11 cellular contexts compared by ENCODE assay signal in genomic region chr2:232432598-232433184, GRCh38. TPM values are rescaled to one million over a fixed set of nuclear protein-coding genes. Genes with fewer than 3 reads are reported as not detected.
DNase-seq lines count a peak whose midpoint lies in the region; ATAC-seq, FAIRE-seq and TF ChIP-seq lines count a peak whose summit lies in the region.
"Had no signal": no experiment of that assay in that cellular context is flagged by ENCODE, and none has a peak within 500 bp of the region (broad histone marks: within the 10 kb centered on the region; RNA-seq: fewer than 3 reads in every experiment).

No MANE protein-coding gene starts in this region.

- no peaks in the 10 kb centered on the region for H3K79me2 ChIP-seq in Karpas-422 (ENCODE audit: low read length)
- H3K79me2 ChIP-seq in neural progenitor cell (ENCODE audit: low read depth): no peaks in the 10 kb centered on the region

- H3K27me3 ChIP-seq in Karpas-422 (ENCODE audit: low read length): no peaks in the 10 kb centered on the region
- H3K27me3 ChIP-seq in bronchial epithelial cell (ENCODE audit: control insufficient read depth, insufficient read depth, low read length): no peaks in the 10 kb centered on the region
- no peaks in the 10 kb centered on the region for H3K27me3 ChIP-seq in neural progenitor cell

- no peak overlapping the region for H3K4me3 Mint-ChIP-seq in neural progenitor cell
- H3K4me3 Mint-ChIP-seq: activated T-helper 1 cell treated with anti-CD3 and anti-CD28 coated beads, Interleukin-12 subunit alpha, Interleukin-12 subunit beta, Interleukin-2, Interleukin-4 antibody, amounts not matched to agents 30 ng/mL and 10 ng/mL and 1 ng/mL, durations not matched to agents 14 hours and 24 hours and 36 hours; nephron had no signal

- H2AFZ ChIP-seq in Karpas-422 (ENCODE audit: low read length) (no peak overlapping the region), neural progenitor cell (replicated peaks) (peak overlapping the region; percentile 45)

- DNase-seq in ELF-1 (ENCODE audit: low read depth, low spot score) (peak; percentile 87), Karpas-422 (peak; percentile 73), bronchial epithelial cell (ENCODE audit: low read depth) (no peak), neural progenitor cell (ENCODE audit: low spot score) (peak; percentile 45), LoVo (ENCODE audit: low spot score) (no peak), NOMO-1 (lab: John Stamatoyannopoulos, UW; ENCODE audit: unreplicated experiment in 2 of 2) (no peak)
- DNase-seq: NCI-H2081 had no signal

- no peaks in the 10 kb centered on the region for H3K9me2 ChIP-seq in Karpas-422 (replicated peaks; ENCODE audit: insufficient read depth, low read length)

- no peak overlapping the region for H3K4me2 ChIP-seq in Karpas-422 (ENCODE audit: low read depth, low read length, poor library complexity, severe bottlenecking)
- H3K4me2 ChIP-seq in neural progenitor cell: no peak overlapping the region

- no peak for ATAC-seq in GM19397 (IDR thresholded peaks at IDR 0.05; ENCODE audit: unreplicated experiment)

- H3K4me1 ChIP-seq in Karpas-422 (ENCODE audit: low read length) (peaks cover 11% of the 10 kb centered on the region), neural progenitor cell (no peaks in the 10 kb centered on the region)

- H3F3A ChIP-seq in neural progenitor cell (ENCODE audit: low read depth): no peaks in the 10 kb centered on the region

- no peak overlapping the region for H3K27ac Mint-ChIP-seq in neural progenitor cell
- H3K27ac Mint-ChIP-seq: activated T-helper 1 cell treated with anti-CD3 and anti-CD28 coated beads, Interleukin-12 subunit alpha, Interleukin-12 subunit beta, Interleukin-2, Interleukin-4 antibody, amounts not matched to agents 30 ng/mL and 10 ng/mL and 1 ng/mL, durations not matched to agents 14 hours and 24 hours and 36 hours had no signal

- H3K36me3 ChIP-seq in Karpas-422 (ENCODE audit: insufficient read depth, low read length) (no peaks in the 10 kb centered on the region), bronchial epithelial cell (ENCODE audit: control insufficient read depth, insufficient read depth, low read length) (no peaks in the 10 kb centered on the region), neural progenitor cell (no peaks in the 10 kb centered on the region)

- FAIRE-seq in bronchial epithelial cell (lab: Jason Lieb, UNC): no peak

- H3K4me1 Mint-ChIP-seq in neural progenitor cell: peaks cover 3% of the 10 kb centered on the region
- H3K4me1 Mint-ChIP-seq: nephron had no signal

- H4K20me1 ChIP-seq in Karpas-422 (ENCODE audit: insufficient read depth, low read depth, low read length) (no peaks in the 10 kb centered on the region), neural progenitor cell (ENCODE audit: low read depth) (no peaks in the 10 kb centered on the region)

- H3K9ac ChIP-seq in Karpas-422 (ENCODE audit: low read length) (no peak overlapping the region), neural progenitor cell (no peak overlapping the region)

- peak; percentile 21 for TF ChIP-seq CTCF in bronchial epithelial cell (IDR thresholded peaks at IDR 0.05; ENCODE audit: insufficient read depth, low read length, severe bottlenecking)
- TF ChIP-seq CTCF in neural progenitor cell (IDR thresholded peaks at IDR 0.05): peak; percentile 52

- H3K4me3 ChIP-seq in Karpas-422 (ENCODE audit: low read length) (no peak overlapping the region), bronchial epithelial cell (ENCODE audit: low read depth, low read length) (no peak overlapping the region), neural progenitor cell (no peak overlapping the region)

- peaks cover 8% of the 10 kb centered on the region for H3K27me3 Mint-ChIP-seq in neural progenitor cell (ENCODE audit: insufficient read depth, low read depth)

- H3K36me3 Mint-ChIP-seq in neural progenitor cell: no peaks in the 10 kb centered on the region

- no peaks in the 10 kb centered on the region for H3K9me3 Mint-ChIP-seq in neural progenitor cell
- H3K9me3 Mint-ChIP-seq: activated T-helper 1 cell treated with anti-CD3 and anti-CD28 coated beads, Interleukin-12 subunit alpha, Interleukin-12 subunit beta, Interleukin-2, Interleukin-4 antibody, amounts not matched to agents 30 ng/mL and 10 ng/mL and 1 ng/mL, durations not matched to agents 14 hours and 24 hours and 36 hours; nephron had no signal

- no peaks in the 10 kb centered on the region for H3K9me3 ChIP-seq in Karpas-422 (ENCODE audit: low read length)
- no peaks in the 10 kb centered on the region for H3K9me3 ChIP-seq in neural progenitor cell (ENCODE audit: low read depth)

- H3K27ac ChIP-seq in Karpas-422 (ENCODE audit: low read length) (no peak overlapping the region), neural progenitor cell (no peak overlapping the region)

RNA-seq across cellular contexts. Expression of gene ALPI, which starts 23.3 kb away (rescaled TPM):
- not detected in 2 replicates for total RNA-seq in Karpas-422 (2014; rRNA removed; shearing (Covaris generic); ENCODE audit: low replicate concordance)
- not detected in 2 replicates for total RNA-seq in bronchial epithelial cell
- total RNA-seq in neural progenitor cell (ENCODE audit: low replicate concordance): not detected in 2 replicates
- total RNA-seq: activated T-helper 1 cell treated with anti-CD3 and anti-CD28 coated beads, Interleukin-12 subunit alpha, Interleukin-12 subunit beta, Interleukin-2, Interleukin-4 antibody, amounts not matched to agents 30 ng/mL and 10 ng/mL and 1 ng/mL, durations not matched to agents 14 hours and 24 hours and 36 hours; kidney epithelial cell had no signal

RNA-seq across cellular contexts. Expression of gene ALPG, which starts 26.0 kb away (rescaled TPM):
- not detected in 2 replicates for total RNA-seq in Karpas-422 (2014; rRNA removed; shearing (Covaris generic); ENCODE audit: low replicate concordance)
- total RNA-seq in bronchial epithelial cell (not detected in 2 replicates), neural progenitor cell (ENCODE audit: low replicate concordance) (not detected in 2 replicates)
- total RNA-seq: activated T-helper 1 cell treated with anti-CD3 and anti-CD28 coated beads, Interleukin-12 subunit alpha, Interleukin-12 subunit beta, Interleukin-2, Interleukin-4 antibody, amounts not matched to agents 30 ng/mL and 10 ng/mL and 1 ng/mL, durations not matched to agents 14 hours and 24 hours and 36 hours; kidney epithelial cell had no signal

RNA-seq across cellular contexts. Expression of gene ALPP, which starts 54.1 kb away (rescaled TPM):
- not detected in 2 replicates for total RNA-seq in Karpas-422 (2014; rRNA removed; shearing (Covaris generic); ENCODE audit: low replicate concordance)
- total RNA-seq in bronchial epithelial cell (not detected in 2 replicates), neural progenitor cell (ENCODE audit: low replicate concordance) (not detected in 2 replicates)
- total RNA-seq: activated T-helper 1 cell treated with anti-CD3 and anti-CD28 coated beads, Interleukin-12 subunit alpha, Interleukin-12 subunit beta, Interleukin-2, Interleukin-4 antibody, amounts not matched to agents 30 ng/mL and 10 ng/mL and 1 ng/mL, durations not matched to agents 14 hours and 24 hours and 36 hours; kidney epithelial cell had no signal

RNA-seq across cellular contexts. Expression of gene ECEL1, which starts 54.9 kb away (rescaled TPM):
- total RNA-seq in Karpas-422 (2014; rRNA removed; shearing (Covaris generic); ENCODE audit: low replicate concordance): not detected in 2 replicates
- total RNA-seq in bronchial epithelial cell: not detected in 2 replicates
- total RNA-seq in neural progenitor cell (ENCODE audit: low replicate concordance): 0.84 and 3.8 TPM in 2 replicates
- total RNA-seq: activated T-helper 1 cell treated with anti-CD3 and anti-CD28 coated beads, Interleukin-12 subunit alpha, Interleukin-12 subunit beta, Interleukin-2, Interleukin-4 antibody, amounts not matched to agents 30 ng/mL and 10 ng/mL and 1 ng/mL, durations not matched to agents 14 hours and 24 hours and 36 hours had no signal

Comparison
In these comparisons a context has a peak if more than half of its experiments do, and no peak if none do; other contexts are left out.
1. DNase-seq: peak in ELF-1 (single experiment), Karpas-422 (single experiment) and neural progenitor cell (single experiment); none in bronchial epithelial cell (single experiment), LoVo (single experiment) and NOMO-1 (0 of 2).